Comparison of ENCODE assay signal across 9 cellular contexts in genomic region chr1:91730781-91731732, GRCh38.
A peak's percentile ranks its signal among the peaks of the same experiment; 100 is the strongest.
DNase-seq lines count a peak whose midpoint lies in the region; ATAC-seq, FAIRE-seq and TF ChIP-seq lines count a peak whose summit lies in the region.
"Had no signal": no experiment of that assay in that cellular context is flagged by ENCODE, and none has a peak within 500 bp of the region (broad histone marks: within the 10 kb centered on the region; RNA-seq: fewer than 3 reads in every experiment).

No MANE protein-coding gene starts in this region.

- H3K4me3 Mint-ChIP-seq in CD4-positive, CD25-positive, alpha-beta regulatory T cell = peak overlapping the region in 1 of 4 donors; percentile 33
- H3K4me3 Mint-ChIP-seq in natural killer cell treated with Interleukin-12 subunit alpha and Interleukin-12 subunit beta and Interleukin-15 and Interleukin-18, amount 100 ng/mL, for 72 hours = peak overlapping the region; percentile 87
- no peak overlapping the region for H3K4me3 Mint-ChIP-seq in endodermal cell
- no peak overlapping the region for H3K4me3 Mint-ChIP-seq in glutamatergic neuron (ENCODE audit: unreplicated experiment)

- DNase-seq in CD4-positive, CD25-positive, alpha-beta regulatory T cell = no peak
- DNase-seq in mammary epithelial cell (peak; percentile 57), D721Med (ENCODE audit: insufficient read length, low spot score) (no peak), endodermal cell (no peak), glutamatergic neuron (no peak)
- peak; percentile 90 for DNase-seq in natural killer cell treated with Interleukin-12 subunit alpha and Interleukin-12 subunit beta and Interleukin-15 and Interleukin-18, amount 100 ng/mL, for 72 hours (ENCODE audit: low spot score)
- DNase-seq in effector CD4-positive, alpha-beta T cell = no peak

- in situ Hi-C loops in mammary epithelial cell (cut with MboI; ENCODE audit: low sequenced_read_pairs in 2 of 2) = no loop called here

- H3K4me2 ChIP-seq in KMS-11 (peak overlapping the region; percentile 92), mammary epithelial cell (ENCODE audit: insufficient read depth, low read depth, low read length) (no peak overlapping the region)

- TF ChIP-seq CTCF in KMS-11 (conservative IDR thresholded peaks at IDR 0.05; ENCODE audit: low read depth, low read length) = no peak
- TF ChIP-seq CTCF in mammary epithelial cell (conservative IDR thresholded peaks at IDR 0.05 in 1 of 2, IDR thresholded peaks at IDR 0.05 in 1 of 2; ENCODE audit: extremely low read depth in 1 of 2, insufficient read depth in 1 of 2, low read depth in 1 of 2, low read length in 2 of 2) = no peak
- TF ChIP-seq CTCF in D721Med (IDR thresholded peaks at IDR 0.05; ENCODE audit: insufficient read depth, missing control alignments) = no peak
- no peak for TF ChIP-seq CTCF in endodermal cell (conservative IDR thresholded peaks at IDR 0.05)
- no peak for TF ChIP-seq CTCF in glutamatergic neuron (IDR thresholded peaks at IDR 0.05; ENCODE audit: partially characterized antibody, unreplicated experiment)

- CTCF ChIA-PET in mammary epithelial cell (lab: Charles Lee; ENCODE audit: low non-redundant PET) = no interaction called here

- 11% methylated on average over 15 of the region's 15 CpGs for WGBS in mammary epithelial cell (ENCODE audit: low coverage, missing lambda C conversion rate)
- WGBS in endodermal cell (ENCODE audit: insufficient coverage in 1 of 2, insufficient read length in 1 of 2), 2 experiments = 89 to 96% methylated on average over 6 to 15 of the region's 15 CpGs

- no peaks in the 10 kb centered on the region for H3K27me3 Mint-ChIP-seq in CD4-positive, CD25-positive, alpha-beta regulatory T cell
- H3K27me3 Mint-ChIP-seq in natural killer cell treated with Interleukin-12 subunit alpha and Interleukin-12 subunit beta and Interleukin-15 and Interleukin-18, amount 100 ng/mL, for 72 hours = no peaks in the 10 kb centered on the region
- H3K27me3 Mint-ChIP-seq in endodermal cell (ENCODE audit: insufficient read depth) = no peaks in the 10 kb centered on the region
- H3K27me3 Mint-ChIP-seq in glutamatergic neuron (ENCODE audit: unreplicated experiment) = no peaks in the 10 kb centered on the region

- H3K9ac ChIP-seq in KMS-11 (peak overlapping the region; percentile 51; the same call in 1 of the 2 replicates), mammary epithelial cell (ENCODE audit: insufficient read depth, low read length) (no peak overlapping the region), endodermal cell (ENCODE audit: extremely low read depth, low read length, poor library complexity, severe bottlenecking) (no peak overlapping the region)

- H3K79me2 ChIP-seq in KMS-11 (ENCODE audit: insufficient read depth, low read depth) (no peaks in the 10 kb centered on the region), mammary epithelial cell (ENCODE audit: insufficient read depth, low read length) (no peaks in the 10 kb centered on the region)

- H3K27me3 ChIP-seq in CD4-positive, CD25-positive, alpha-beta regulatory T cell (ENCODE audit: control insufficient read depth, insufficient read depth, low read length) = no peaks in the 10 kb centered on the region
- H3K27me3 ChIP-seq in KMS-11 (ENCODE audit: insufficient read depth, low read depth) = no peaks in the 10 kb centered on the region
- H3K27me3 ChIP-seq in mammary epithelial cell (ENCODE audit: insufficient read depth, low read length) = no peaks in the 10 kb centered on the region
- H3K27me3 ChIP-seq in endodermal cell (ENCODE audit: control insufficient read depth, insufficient read depth, low read length, poor library complexity, severe bottlenecking) = no peaks in the 10 kb centered on the region

- no peak overlapping the region for H3K4me3 ChIP-seq in CD4-positive, CD25-positive, alpha-beta regulatory T cell (ENCODE audit: low read depth, low read length)
- H3K4me3 ChIP-seq in KMS-11 (IDR thresholded peaks at IDR 0.05; ENCODE audit: insufficient read depth, low read depth, low read length) = peak overlapping the region; percentile 43
- no peak overlapping the region for H3K4me3 ChIP-seq in mammary epithelial cell (replicated peaks in 1 of 3; ENCODE audit: insufficient read depth in 1 of 3, low read depth in 2 of 3, low read length in 3 of 3)
- H3K4me3 ChIP-seq in endodermal cell (ENCODE audit: low read length) = no peak overlapping the region
- H3K4me3 ChIP-seq: SK-N-MC had no signal

- no peaks in the 10 kb centered on the region for H4K20me1 ChIP-seq in KMS-11 (ENCODE audit: insufficient read depth)
- no peaks in the 10 kb centered on the region for H4K20me1 ChIP-seq in mammary epithelial cell (ENCODE audit: insufficient read depth, low read length)

- peaks cover 11% of the 10 kb centered on the region for H3K4me1 ChIP-seq in CD4-positive, CD25-positive, alpha-beta regulatory T cell (ENCODE audit: control insufficient read depth, insufficient read depth, low read length, poor library complexity, severe bottlenecking)
- peaks cover 37% of the 10 kb centered on the region for H3K4me1 ChIP-seq in KMS-11 (ENCODE audit: low read depth, poor library complexity, severe bottlenecking)
- H3K4me1 ChIP-seq in mammary epithelial cell (ENCODE audit: insufficient read depth, low read length) = peaks cover 18% of the 10 kb centered on the region
- no peaks in the 10 kb centered on the region for H3K4me1 ChIP-seq in endodermal cell (ENCODE audit: control insufficient read depth, insufficient read depth, low read length)

- no TSS peak for BruUV-seq in mammary epithelial cell (replicated peaks; lab: Mats Ljungman, UMichigan)

- peaks cover 5 to 34% (median 15%) of the 10 kb centered on the region in 4 donors for H3K4me1 Mint-ChIP-seq in CD4-positive, CD25-positive, alpha-beta regulatory T cell
- peaks cover 79% of the 10 kb centered on the region in 2 donors for H3K4me1 Mint-ChIP-seq in natural killer cell treated with Interleukin-12 subunit alpha and Interleukin-12 subunit beta and Interleukin-15 and Interleukin-18, amount 100 ng/mL, for 72 hours (ENCODE audit: low read depth in 2 of 2)
- H3K4me1 Mint-ChIP-seq in endodermal cell (no peaks in the 10 kb centered on the region), glutamatergic neuron (ENCODE audit: low read depth, unreplicated experiment) (peaks cover 1% of the 10 kb centered on the region)

- no peaks in the 10 kb centered on the region for H3K9me3 ChIP-seq in CD4-positive, CD25-positive, alpha-beta regulatory T cell (ENCODE audit: control insufficient read depth in 2 of 2, low read length in 2 of 2)
- no peaks in the 10 kb centered on the region for H3K9me3 ChIP-seq in mammary epithelial cell (replicated peaks; ENCODE audit: insufficient read depth, low read length)
- no peaks in the 10 kb centered on the region for H3K9me3 ChIP-seq in endodermal cell (ENCODE audit: control insufficient read depth, low read length)

- no peak for FAIRE-seq in D721Med (lab: Jason Lieb, UNC)

- peaks cover 48% of the 10 kb centered on the region for H3K36me3 Mint-ChIP-seq in CD4-positive, CD25-positive, alpha-beta regulatory T cell
- peaks cover 15% of the 10 kb centered on the region for H3K36me3 Mint-ChIP-seq in natural killer cell treated with Interleukin-12 subunit alpha and Interleukin-12 subunit beta and Interleukin-15 and Interleukin-18, amount 100 ng/mL, for 72 hours
- H3K36me3 Mint-ChIP-seq in endodermal cell (ENCODE audit: low read depth) (no peaks in the 10 kb centered on the region), glutamatergic neuron (ENCODE audit: unreplicated experiment) (no peaks in the 10 kb centered on the region)

- no peak overlapping the region for H3K27ac ChIP-seq in CD4-positive, CD25-positive, alpha-beta regulatory T cell (ENCODE audit: insufficient read depth, low read length, poor library complexity, severe bottlenecking)
- H3K27ac ChIP-seq in KMS-11 = peak overlapping the region; percentile 76
- no peak overlapping the region for H3K27ac ChIP-seq in mammary epithelial cell (ENCODE audit: insufficient read depth, low read depth, low read length)
- no peak overlapping the region for H3K27ac ChIP-seq in endodermal cell (ENCODE audit: low read depth, low read length)
- H3K27ac ChIP-seq: SK-N-MC had no signal

- H3K27ac Mint-ChIP-seq in CD4-positive, CD25-positive, alpha-beta regulatory T cell = peak overlapping the region; percentile 16 to 73 (median 39)
- peak overlapping the region; percentile 94 for H3K27ac Mint-ChIP-seq in natural killer cell treated with Interleukin-12 subunit alpha and Interleukin-12 subunit beta and Interleukin-15 and Interleukin-18, amount 100 ng/mL, for 72 hours
- H3K27ac Mint-ChIP-seq in endodermal cell (no peak overlapping the region), glutamatergic neuron (ENCODE audit: unreplicated experiment) (no peak overlapping the region)

- intact Hi-C loops in mammary epithelial cell (cut with micrococcal nuclease) = loop anchor here (5.0 to 10.0 kb wide), 2 partner anchors 116 to 156 kb away; partner anchors contain the start of gene TGFBR3

- peaks cover 26% of the 10 kb centered on the region for H3K36me3 ChIP-seq in CD4-positive, CD25-positive, alpha-beta regulatory T cell (ENCODE audit: control insufficient read depth, insufficient read depth, low read length)
- no peaks in the 10 kb centered on the region for H3K36me3 ChIP-seq in KMS-11 (ENCODE audit: insufficient read depth)
- no peaks in the 10 kb centered on the region for H3K36me3 ChIP-seq in mammary epithelial cell (ENCODE audit: insufficient read depth, low read length)
- no peaks in the 10 kb centered on the region for H3K36me3 ChIP-seq in endodermal cell (ENCODE audit: control insufficient read depth, insufficient read depth, low read length)

- ATAC-seq in CD4-positive, CD25-positive, alpha-beta regulatory T cell (ENCODE audit: low read depth in 2 of 2) = no peak
- peak; percentile 57 to 81 for ATAC-seq in natural killer cell treated with Interleukin-12 subunit alpha and Interleukin-12 subunit beta and Interleukin-15 and Interleukin-18, amount 100 ng/mL, for 72 hours

- H3K9me3 Mint-ChIP-seq in CD4-positive, CD25-positive, alpha-beta regulatory T cell = no peaks in the 10 kb centered on the region
- no peaks in the 10 kb centered on the region for H3K9me3 Mint-ChIP-seq in natural killer cell treated with Interleukin-12 subunit alpha and Interleukin-12 subunit beta and Interleukin-15 and Interleukin-18, amount 100 ng/mL, for 72 hours
- H3K9me3 Mint-ChIP-seq in endodermal cell = no peaks in the 10 kb centered on the region
- no peaks in the 10 kb centered on the region for H3K9me3 Mint-ChIP-seq in glutamatergic neuron (ENCODE audit: unreplicated experiment)

- peak overlapping the region; percentile 61 for H2AFZ ChIP-seq in KMS-11 (ENCODE audit: low read depth)
- H2AFZ ChIP-seq in mammary epithelial cell (ENCODE audit: low read depth, low read length) = no peak overlapping the region

- dilution Hi-C loops in mammary epithelial cell (cut with HindIII; ENCODE audit: low sequenced_read_pairs) = no loop called here

Comparison
In these comparisons a context has a peak if more than half of its experiments do, and no peak if none do; other contexts are left out.
1. ATAC-seq: peak in natural killer cell treated with Interleukin-12 subunit alpha and Interleukin-12 subunit beta and Interleukin-15 and Interleukin-18, amount 100 ng/mL, for 72 hours (2 of 2); none in CD4-positive, CD25-positive, alpha-beta regulatory T cell (0 of 2).
2. DNase-seq: peak in mammary epithelial cell (single experiment) and natural killer cell treated with Interleukin-12 subunit alpha and Interleukin-12 subunit beta and Interleukin-15 and Interleukin-18, amount 100 ng/mL, for 72 hours (single experiment); none in CD4-positive, CD25-positive, alpha-beta regulatory T cell (0 of 3), D721Med (single experiment), endodermal cell (single experiment), effector CD4-positive, alpha-beta T cell (single experiment) and glutamatergic neuron (single experiment).
3. H3K27ac Mint-ChIP-seq: peak in CD4-positive, CD25-positive, alpha-beta regulatory T cell (3 of 3) and natural killer cell treated with Interleukin-12 subunit alpha and Interleukin-12 subunit beta and Interleukin-15 and Interleukin-18, amount 100 ng/mL, for 72 hours (2 of 2); none in endodermal cell (single experiment) and glutamatergic neuron (single experiment).